In genomic region chr9:69097053-69097452, GRCh38 we compare ENCODE assay signal across 13 cellular contexts.
DNase-seq lines count a peak whose midpoint lies in the region; ATAC-seq and TF ChIP-seq lines count a peak whose summit lies in the region.
"Had no signal": no experiment of that assay in that cellular context is flagged by ENCODE, and none has a peak within 500 bp of the region (broad histone marks: within the 10 kb centered on the region; RNA-seq: fewer than 3 reads in every experiment).

No MANE protein-coding gene starts in this region.

- no peaks in the 10 kb centered on the region for H3K27me3 ChIP-seq in mucosa of rectum (ENCODE audit: control insufficient read depth in 2 of 2, insufficient read depth in 2 of 2, low read length in 2 of 2)

- H3K9ac ChIP-seq in mucosa of rectum (ENCODE audit: low read depth in 1 of 2, low read length in 2 of 2), result peak overlapping the region in 1 of 2 donors; percentile 27

- POLR2A ChIA-PET in AG04449 (lab: Yijun Ruan, JAX), result no interaction called here

- peaks cover 16 to 20% of the 10 kb centered on the region in 2 donors for H3K4me1 ChIP-seq in mucosa of rectum (ENCODE audit: control insufficient read depth in 2 of 2, insufficient read depth in 2 of 2, low read length in 2 of 2)

- no peak for TF ChIP-seq CTCF in AG04449 (IDR thresholded peaks at IDR 0.05; ENCODE audit: insufficient read depth, low read length, missing control alignments)

- H3K36me3 ChIP-seq in mucosa of rectum (ENCODE audit: control insufficient read depth in 2 of 2, insufficient read depth in 2 of 2, low read length in 2 of 2), result no peaks in the 10 kb centered on the region

- H3K27ac ChIP-seq in mucosa of rectum (ENCODE audit: low read depth in 2 of 2, low read length in 2 of 2), result peak overlapping the region; percentile 69 to 83

- ATAC-seq in HG02571 (IDR thresholded peaks at IDR 0.05; ENCODE audit: unreplicated experiment), result no peak
- ATAC-seq: naive thymus-derived CD8-positive, alpha-beta T cell had no signal

- DNase-seq in AG04449 (ENCODE audit: low read depth, low spot score), result peak; percentile 51
- peak; percentile 44 for DNase-seq in RPMI7951 (ENCODE audit: low read depth)
- peak; percentile 32 for DNase-seq in fibroblast of gingiva (ENCODE audit: low read depth)
- DNase-seq in cerebellum (ENCODE audit: low spot score), result no peak
- no peak for DNase-seq in SW480 (ENCODE audit: low spot score)
- DNase-seq in OCI-M1 (lab: John Stamatoyannopoulos, UW), result no peak
- DNase-seq: activated CD8-positive, alpha-beta memory T cell treated with anti-CD3 and anti-CD28 coated beads, Interleukin-2, amount 50 U/mL, for 4 hours; amygdala; naive thymus-derived CD8-positive, alpha-beta T cell; NCI-H187; T1000 had no signal

- CTCF ChIA-PET in AG04449 (lab: Yijun Ruan, JAX), result no interaction called here

- no peak overlapping the region for H3K4me3 ChIP-seq in AG04449 (ENCODE audit: low read depth, low read length)
- H3K4me3 ChIP-seq in mucosa of rectum (ENCODE audit: low read length in 2 of 2), result peak overlapping the region in 1 of 2 donors; percentile 56

- H3K9me3 ChIP-seq in mucosa of rectum (ENCODE audit: control insufficient read depth in 2 of 2, low read length in 2 of 2), result no peaks in the 10 kb centered on the region

Comparison
In these comparisons a context has a peak if more than half of its experiments do, and no peak if none do; other contexts are left out.
1. DNase-seq: peak in AG04449 (single experiment), RPMI7951 (single experiment) and fibroblast of gingiva (single experiment); none in cerebellum (single experiment), SW480 (single experiment) and OCI-M1 (single experiment).